ENCODE assay signal across 1 cellular context in genomic region chr6:43904311-43905123, GRCh38.
TF ChIP-seq lines count a peak whose summit lies in the region.

No MANE protein-coding gene starts in this region.

TF ChIP-seq in K562, 482 proteins besides CTCF, POLR2A, EP300 and RAD21 (continued from another document and continues in another):
- peak; percentile 63 for TF ChIP-seq ZBTB40 (IDR thresholded peaks at IDR 0.05)
- TF ChIP-seq ZBTB40 (CRISPR knock-in tag; IDR thresholded peaks at IDR 0.05): no peak
- TF ChIP-seq E2F8 (IDR thresholded peaks at IDR 0.05; ENCODE audit: low read depth, partially characterized antibody): peak; percentile 41
- TF ChIP-seq ZBTB33 (CRISPR knock-in tag; IDR thresholded peaks at IDR 0.05): no peak
- TF ChIP-seq CBX2 (IDR thresholded peaks at IDR 0.05; ENCODE audit: insufficient read depth, low read length, poor library complexity, severe bottlenecking): no peak
- TF ChIP-seq ZNF395 (CRISPR knock-in tag; IDR thresholded peaks at IDR 0.05): no peak
- no peak for TF ChIP-seq BRD4 (IDR thresholded peaks at IDR 0.05)
- no peak; a peak in 1 of 4 replicates for TF ChIP-seq MNT (conservative IDR thresholded peaks at IDR 0.05)
- no peak for TF ChIP-seq ZNF696 (CRISPR knock-in tag; conservative IDR thresholded peaks at IDR 0.05)
- no peak for TF ChIP-seq XRCC4 (IDR thresholded peaks at IDR 0.05; ENCODE audit: extremely low read depth, insufficient read depth, insufficient read length)
- no peak for TF ChIP-seq NCOA4 (IDR thresholded peaks at IDR 0.05; ENCODE audit: partially characterized antibody)
- peak; percentile 50; the same call in 1 of the 2 replicates for TF ChIP-seq MYBL2 (IDR thresholded peaks at IDR 0.05; ENCODE audit: low read depth)
- no peak for TF ChIP-seq MYBL2 (CRISPR knock-in tag; IDR thresholded peaks at IDR 0.05; ENCODE audit: borderline replicate concordance)
- TF ChIP-seq ELF4 (CRISPR knock-in tag; IDR thresholded peaks at IDR 0.05): peak; percentile 91
- TF ChIP-seq RBM25 (IDR thresholded peaks at IDR 0.05; ENCODE audit: low read depth, low read length, severe bottlenecking): no peak
- no peak for TF ChIP-seq MYC (IDR thresholded peaks at IDR 0.05; ENCODE audit: low read depth, low read length)
- TF ChIP-seq MYC (CRISPR knock-in tag; IDR thresholded peaks at IDR 0.05; ENCODE audit: borderline replicate concordance, low read depth): no peak
- no peak for TF ChIP-seq TCF7L2 (IDR thresholded peaks at IDR 0.05; ENCODE audit: low read depth, low read length)
- TF ChIP-seq ILK (tag; IDR thresholded peaks at IDR 0.05; ENCODE audit: borderline replicate concordance, low read depth): no peak
- no peak; the same call in 1 of the 2 replicates for TF ChIP-seq TEAD4 (IDR thresholded peaks at IDR 0.05; ENCODE audit: low read length)
- no peak for TF ChIP-seq TEAD4 (CRISPR knock-in tag; IDR thresholded peaks at IDR 0.05; ENCODE audit: borderline replicate concordance)
- TF ChIP-seq CXXC5 (CRISPR knock-in tag; IDR thresholded peaks at IDR 0.05): peak; percentile 42
- TF ChIP-seq GABPA (tag; conservative IDR thresholded peaks at IDR 0.05; ENCODE audit: low read depth): no peak
- no peak for TF ChIP-seq ARID4B (CRISPR knock-in tag; IDR thresholded peaks at IDR 0.05)
- TF ChIP-seq ZNF12 (CRISPR knock-in tag; IDR thresholded peaks at IDR 0.05): no peak
- TF ChIP-seq ZNF785 (CRISPR knock-in tag; IDR thresholded peaks at IDR 0.05): no peak
- TF ChIP-seq MCM5 (IDR thresholded peaks at IDR 0.05; ENCODE audit: low read depth): no peak
- TF ChIP-seq KLF16 (IDR thresholded peaks at IDR 0.05): no peak
- TF ChIP-seq POLR2B (IDR thresholded peaks at IDR 0.05; ENCODE audit: low read depth, partially characterized antibody): no peak
- TF ChIP-seq ZFP1 (CRISPR knock-in tag; IDR thresholded peaks at IDR 0.05): no peak
- TF ChIP-seq HLTF (IDR thresholded peaks at IDR 0.05): peak; percentile 93
- no peak; the same call in 1 of the 2 replicates for TF ChIP-seq ZNF584 (CRISPR knock-in tag; IDR thresholded peaks at IDR 0.05; ENCODE audit: low read depth)
- TF ChIP-seq TARDBP (IDR thresholded peaks at IDR 0.05): no peak
- TF ChIP-seq SRSF9 (IDR thresholded peaks at IDR 0.05; ENCODE audit: borderline replicate concordance, low read depth, low read length): no peak
